In the genomic region with DNA sequence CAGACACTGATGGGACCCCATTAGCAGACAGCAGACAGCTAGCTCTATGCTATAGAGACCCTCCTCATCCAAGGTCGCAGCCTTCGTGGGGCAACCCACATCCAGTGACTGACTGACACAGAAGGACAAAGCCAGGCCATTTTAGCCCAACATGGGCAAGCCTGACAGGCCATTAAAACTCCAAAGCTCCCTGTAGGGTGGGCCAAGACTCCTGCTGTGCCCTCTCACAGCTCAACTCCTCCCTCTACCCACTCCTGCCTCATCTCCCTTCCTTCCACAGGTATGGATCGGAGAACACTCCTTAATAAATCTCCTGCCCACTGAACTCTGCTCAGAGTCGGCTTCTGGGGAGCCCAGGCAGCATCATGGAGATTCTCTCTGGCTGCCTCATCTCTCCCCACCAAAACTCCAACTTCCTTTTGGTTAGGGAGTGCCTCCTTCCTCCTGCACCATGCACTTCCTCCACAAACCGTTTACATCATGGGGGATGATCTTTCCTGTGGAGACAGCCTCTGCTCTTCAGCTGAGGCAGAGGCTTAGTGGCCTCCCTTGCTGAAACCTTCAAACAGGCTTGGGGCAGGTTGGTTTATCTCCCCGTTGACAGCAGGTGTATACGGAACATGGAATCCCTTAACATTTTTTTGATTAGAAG, we compare ENCODE assay signal across 18 cellular contexts.
A peak's percentile ranks its signal among the peaks of the same experiment; 100 is the strongest.
DNase-seq lines count a peak whose midpoint lies in the region; ATAC-seq, FAIRE-seq and TF ChIP-seq lines count a peak whose summit lies in the region.
"Had no signal": no experiment of that assay in that cellular context is flagged by ENCODE, and none has a peak within 500 bp of the region (broad histone marks: within the 10 kb centered on the region; RNA-seq: fewer than 3 reads in every experiment).

No MANE protein-coding gene starts in this region.

- no peak overlapping the region for H3K4me3 ChIP-seq in pancreas
- H3K4me3 ChIP-seq: thoracic aorta had no signal

- H3K4me1 ChIP-seq in pancreas: peaks cover 0 to 3% (median 0%) of the 10 kb centered on the region in 3 donors

- POLR2A ChIA-PET in activated B cell treated with CpG ODN at 0.5 μM for 24 hours (lab: Charles Lee): no interaction called here

- no peak for FAIRE-seq in pancreas (lab: Jason Lieb, UNC)
- FAIRE-seq: kidney had no signal

- peaks cover 11% of the 10 kb centered on the region for H3K4me1 Mint-ChIP-seq in activated CD8-positive, alpha-beta memory T cell treated with anti-CD3 and anti-CD28 coated beads, Interleukin-2, amount 10 ng/mL, durations not matched to agents 7 days and 5 days
- H3K4me1 Mint-ChIP-seq in IgD-negative memory B cell: peaks cover 2 to 12% (median 9%) of the 10 kb centered on the region in 3 donors
- H3K4me1 Mint-ChIP-seq in activated B cell treated with CpG ODN at 0.5 μM for 24 hours: peaks cover 15% of the 10 kb centered on the region
- H3K4me1 Mint-ChIP-seq in mesothelial cell of epicardium: peaks cover 9% of the 10 kb centered on the region

- ATAC-seq in activated CD8-positive, alpha-beta memory T cell treated with anti-CD3 and anti-CD28 coated beads, Interleukin-2, amount 10 ng/mL, durations not matched to agents 7 days and 5 days: no peak
- ATAC-seq in activated B cell treated with CpG ODN at 0.5 μM for 24 hours (ENCODE audit: low read depth) (no peak), pancreas (no peak), left cardiac atrium (no peak)
- ATAC-seq: sciatic nerve had no signal

- H3K36me3 ChIP-seq in pancreas: no peaks in the 10 kb centered on the region
- H3K36me3 ChIP-seq: thoracic aorta had no signal

- H3K27ac Mint-ChIP-seq in activated CD8-positive, alpha-beta memory T cell treated with anti-CD3 and anti-CD28 coated beads, Interleukin-2, amount 10 ng/mL, durations not matched to agents 7 days and 5 days: peak overlapping the region; percentile 47
- H3K27ac Mint-ChIP-seq in IgD-negative memory B cell: peak overlapping the region in 2 of 3 donors; percentile 4 to 69
- H3K27ac Mint-ChIP-seq in activated B cell treated with CpG ODN at 0.5 μM for 24 hours: peak overlapping the region; percentile 41
- H3K27ac Mint-ChIP-seq in mesothelial cell of epicardium: no peak overlapping the region

- no peak overlapping the region for H3K4me3 Mint-ChIP-seq in activated CD8-positive, alpha-beta memory T cell treated with anti-CD3 and anti-CD28 coated beads, Interleukin-2, amount 10 ng/mL, durations not matched to agents 7 days and 5 days
- H3K4me3 Mint-ChIP-seq in IgD-negative memory B cell (no peak overlapping the region), activated B cell treated with CpG ODN at 0.5 μM for 24 hours (no peak overlapping the region), mesothelial cell of epicardium (no peak overlapping the region)

- no peaks in the 10 kb centered on the region for H3K27me3 ChIP-seq in pancreas

- intact Hi-C loops in activated B cell treated with CpG ODN at 0.5 μM for 24 hours (cut with micrococcal nuclease): no loop called here
- intact Hi-C loops in pancreas (cut with DNase I): loop anchor here in 1 of 3 donors (10.0 kb wide), 1 partner anchor 568 kb away; no protein-coding TSS in a partner anchor
- intact Hi-C loops in left cardiac atrium (cut with DNase I): loop anchor here in 1 of 2 donors (5.0 kb wide), 1 partner anchor 576 kb away; no protein-coding TSS in a partner anchor

- no peak for TF ChIP-seq POLR2A in erythroblast (IDR thresholded peaks at IDR 0.05; ENCODE audit: low read length)

- CTCF ChIA-PET in activated CD8-positive, alpha-beta memory T cell treated with anti-CD3 and anti-CD28 coated beads, Interleukin-2, amount 10 ng/mL, durations not matched to agents 7 days and 5 days (lab: Charles Lee): no interaction called here
- CTCF ChIA-PET in activated B cell treated with CpG ODN at 0.5 μM for 24 hours (lab: Charles Lee): interaction anchor here (1.0 kb wide), 1 partner anchor 10 kb away, joined by 3 read pairs; no protein-coding TSS in a partner anchor

- no peak for TF ChIP-seq CTCF in activated B cell treated with CpG ODN at 0.5 μM for 24 hours (IDR thresholded peaks at IDR 0.05)
- no peak for TF ChIP-seq CTCF in pancreas (IDR thresholded peaks at IDR 0.05)
- no peak for TF ChIP-seq CTCF in mesothelial cell of epicardium (IDR thresholded peaks at IDR 0.05; ENCODE audit: unreplicated experiment)

- peak; percentile 41 for DNase-seq in activated CD8-positive, alpha-beta memory T cell treated with anti-CD3 and anti-CD28 coated beads, Interleukin-2, amount 10 ng/mL, durations not matched to agents 7 days and 5 days
- DNase-seq in activated CD8-positive, alpha-beta memory T cell treated with anti-CD3 and anti-CD28 coated beads, Interleukin-2, amount 50 U/mL, for 4 hours: no peak
- DNase-seq in activated B cell treated with CpG ODN at 0.5 μM for 24 hours (no peak), pancreas (no peak), erythroblast (lab: John Stamatoyannopoulos, UW) (no peak), left cardiac atrium (no peak), mesothelial cell of epicardium (ENCODE audit: low spot score in 2 of 2, unreplicated experiment in 2 of 2) (no peak)
- DNase-seq: activated CD4-positive, alpha-beta T cell treated with anti-CD3 and anti-CD28 coated beads for 48 hours; COR-L47; NCI-H1048; NCI-H82; nucleus accumbens; RPMI8226; stimulated activated CD4-positive, alpha-beta T cell treated with anti-CD3 and anti-CD28 coated beads, Interleukin-2, amount 100 ng/mL, for 24 hours had no signal

- WGBS in pancreas, 2 donors: 70 to 79% methylated on average over 7 of the region's 7 CpGs

- H3K9me3 Mint-ChIP-seq in activated CD8-positive, alpha-beta memory T cell treated with anti-CD3 and anti-CD28 coated beads, Interleukin-2, amount 10 ng/mL, durations not matched to agents 7 days and 5 days (ENCODE audit: low read depth): peaks cover 3% of the 10 kb centered on the region
- H3K9me3 Mint-ChIP-seq in IgD-negative memory B cell (peaks cover 0 to 2% (median 0%) of the 10 kb centered on the region in 3 donors), activated B cell treated with CpG ODN at 0.5 μM for 24 hours (peaks cover 2% of the 10 kb centered on the region), mesothelial cell of epicardium (no peaks in the 10 kb centered on the region)

- no peaks in the 10 kb centered on the region for H3K9me3 ChIP-seq in pancreas
- H3K9me3 ChIP-seq: thoracic aorta had no signal

- peaks cover 17% of the 10 kb centered on the region for H3K36me3 Mint-ChIP-seq in activated CD8-positive, alpha-beta memory T cell treated with anti-CD3 and anti-CD28 coated beads, Interleukin-2, amount 10 ng/mL, durations not matched to agents 7 days and 5 days
- H3K36me3 Mint-ChIP-seq in IgD-negative memory B cell (peaks cover 11% of the 10 kb centered on the region), activated B cell treated with CpG ODN at 0.5 μM for 24 hours (ENCODE audit: low read depth) (peaks cover 47% of the 10 kb centered on the region), mesothelial cell of epicardium (peaks cover 5% of the 10 kb centered on the region)

- H3K27ac ChIP-seq in pancreas: peak overlapping the region; percentile 17 to 82 (median 54)
- H3K27ac ChIP-seq: thoracic aorta had no signal

- no peaks in the 10 kb centered on the region for H3K27me3 Mint-ChIP-seq in activated CD8-positive, alpha-beta memory T cell treated with anti-CD3 and anti-CD28 coated beads, Interleukin-2, amount 10 ng/mL, durations not matched to agents 7 days and 5 days
- H3K27me3 Mint-ChIP-seq in IgD-negative memory B cell (no peaks in the 10 kb centered on the region), activated B cell treated with CpG ODN at 0.5 μM for 24 hours (no peaks in the 10 kb centered on the region), mesothelial cell of epicardium (ENCODE audit: low read depth) (no peaks in the 10 kb centered on the region)
